Comparison of ENCODE assay signal across 12 cellular contexts in genomic region chr5:139387611-139388197, GRCh38. TPM values are rescaled to one million over a fixed set of nuclear protein-coding genes. Genes with fewer than 3 reads are reported as not detected.
DNase-seq lines count a peak whose midpoint lies in the region; ATAC-seq and TF ChIP-seq lines count a peak whose summit lies in the region.
"Had no signal": no experiment of that assay in that cellular context is flagged by ENCODE, and none has a peak within 500 bp of the region (broad histone marks: within the 10 kb centered on the region; RNA-seq: fewer than 3 reads in every experiment).

No MANE protein-coding gene starts in this region.

- no peak overlapping the region for H3K4me2 ChIP-seq in PC-3 (ENCODE audit: low read length)

- no peaks in the 10 kb centered on the region for H3K9me2 ChIP-seq in PC-3 (replicated peaks; ENCODE audit: low read length)

- no peak overlapping the region for H3K9ac ChIP-seq in PC-3 (ENCODE audit: low read length)

- no peak for TF ChIP-seq CTCF in PC-3 (conservative IDR thresholded peaks at IDR 0.05; ENCODE audit: low read depth, low read length)

- H3K4me3 Mint-ChIP-seq in activated T-cell treated with anti-CD3 and anti-CD28 coated beads, Interleukin-2, amount 50 U/mL, for 72 hours, result peak overlapping the region; percentile 48 to 63
- peak overlapping the region; percentile 43 for H3K4me3 Mint-ChIP-seq in activated T-helper 17 cell treated with anti-CD3 and anti-CD28 coated beads, Interleukin-2, amount 50 U/mL, for 72 hours
- H3K4me3 Mint-ChIP-seq: central memory CD8-positive, alpha-beta T cell had no signal

- peaks cover 17% of the 10 kb centered on the region for H3K4me1 ChIP-seq in PC-3 (ENCODE audit: insufficient read depth, low read length)

- H3K27me3 ChIP-seq in PC-3 (ENCODE audit: low read length), result no peaks in the 10 kb centered on the region

- no peaks in the 10 kb centered on the region for H3K9me3 Mint-ChIP-seq in activated T-cell treated with anti-CD3 and anti-CD28 coated beads, Interleukin-2, amount 50 U/mL, for 72 hours
- no peaks in the 10 kb centered on the region for H3K9me3 Mint-ChIP-seq in activated T-helper 17 cell treated with anti-CD3 and anti-CD28 coated beads, Interleukin-2, amount 50 U/mL, for 72 hours
- H3K9me3 Mint-ChIP-seq: central memory CD8-positive, alpha-beta T cell had no signal

- peak overlapping the region; percentile 99 for H3K4me3 ChIP-seq in Jurkat, Clone E6-1 (ENCODE audit: low read length)
- H3K4me3 ChIP-seq in skin epidermis (no peak overlapping the region), PC-3 (ENCODE audit: low read length) (no peak overlapping the region)

- H3K79me2 ChIP-seq in PC-3 (ENCODE audit: low read length), result peaks cover 10% of the 10 kb centered on the region

- H3K9me3 ChIP-seq in PC-3 (ENCODE audit: low read length), result no peaks in the 10 kb centered on the region

- no peaks in the 10 kb centered on the region for H3F3A ChIP-seq in PC-3 (ENCODE audit: low read length, unreplicated experiment)

- peaks cover 73% of the 10 kb centered on the region for H3K4me1 Mint-ChIP-seq in activated T-cell treated with anti-CD3 and anti-CD28 coated beads, Interleukin-2, amount 50 U/mL, for 72 hours (ENCODE audit: low read depth)
- H3K4me1 Mint-ChIP-seq in activated T-helper 17 cell treated with anti-CD3 and anti-CD28 coated beads, Interleukin-2, amount 50 U/mL, for 72 hours, result peaks cover 34% of the 10 kb centered on the region

- no peak for ATAC-seq in activated T-cell treated with anti-CD3 and anti-CD28 coated beads, Interleukin-2, amount 50 U/mL, for 72 hours (replicated peaks in 1 of 2)
- ATAC-seq in activated T-helper 17 cell treated with anti-CD3 and anti-CD28 coated beads, Interleukin-2, amount 50 U/mL, for 72 hours (replicated peaks), result no peak
- no peak for ATAC-seq in PC-3

- H2AFZ ChIP-seq in PC-3 (ENCODE audit: low read length), result no peak overlapping the region

- DNase-seq in activated T-cell treated with anti-CD3 and anti-CD28 coated beads, Interleukin-2, amount 50 U/mL, for 72 hours, result no peak
- no peak for DNase-seq in activated T-cell treated with anti-CD3 and anti-CD28 coated beads, Interleukin-2, amount 50 U/mL, for 48 hours
- DNase-seq in Jurkat, Clone E6-1 (ENCODE audit: low read depth, low spot score), result no peak
- DNase-seq in PC-3 (no peak), NCI-H1417 (lab: John Stamatoyannopoulos, UW) (no peak)
- no peak for DNase-seq in stimulated activated CD8-positive, alpha-beta memory T cell treated with anti-CD3 and anti-CD28 coated beads, Interleukin-4, amount 100 ng/mL, for 48 hours

- BruUV-seq in PC-3 (replicated peaks; lab: Mats Ljungman, UMichigan), result no TSS peak

- POLR2A ChIA-PET in PC-3 (lab: Charles Lee; ENCODE audit: unreplicated experiment), result no interaction called here

- CTCF ChIA-PET in PC-3 (lab: Charles Lee), result interaction anchor here (0.5 kb wide), 1 partner anchor 1636 kb away, joined by 4 read pairs; no protein-coding TSS in a partner anchor

- no peaks in the 10 kb centered on the region for H3K36me3 ChIP-seq in PC-3 (ENCODE audit: low read depth, low read length)

- H3K27me3 Mint-ChIP-seq in activated T-cell treated with anti-CD3 and anti-CD28 coated beads, Interleukin-2, amount 50 U/mL, for 72 hours (ENCODE audit: low read depth), result no peaks in the 10 kb centered on the region
- no peaks in the 10 kb centered on the region for H3K27me3 Mint-ChIP-seq in activated T-helper 17 cell treated with anti-CD3 and anti-CD28 coated beads, Interleukin-2, amount 50 U/mL, for 72 hours
- H3K27me3 Mint-ChIP-seq: central memory CD8-positive, alpha-beta T cell had no signal

- peaks cover under 1 to 2% of the 10 kb centered on the region in 2 donors for H3K36me3 Mint-ChIP-seq in activated T-cell treated with anti-CD3 and anti-CD28 coated beads, Interleukin-2, amount 50 U/mL, for 72 hours (ENCODE audit: insufficient read depth in 2 of 2)
- H3K36me3 Mint-ChIP-seq in activated T-helper 17 cell treated with anti-CD3 and anti-CD28 coated beads, Interleukin-2, amount 50 U/mL, for 72 hours (ENCODE audit: low read depth), result peaks cover 29% of the 10 kb centered on the region

- peak overlapping the region in 11 of 21 experiments; percentile 1 to 69 (median 24) for H3K27ac ChIP-seq in skin epidermis
- no peak overlapping the region for H3K27ac ChIP-seq in PC-3 (ENCODE audit: low read length)

- no peak overlapping the region for H3K27ac Mint-ChIP-seq in activated T-cell treated with anti-CD3 and anti-CD28 coated beads, Interleukin-2, amount 50 U/mL, for 72 hours
- peak overlapping the region; percentile 48 for H3K27ac Mint-ChIP-seq in activated T-helper 17 cell treated with anti-CD3 and anti-CD28 coated beads, Interleukin-2, amount 50 U/mL, for 72 hours

- intact Hi-C loops in PC-3 (cut with micrococcal nuclease), result no loop called here

- no peaks in the 10 kb centered on the region for H4K20me1 ChIP-seq in PC-3 (ENCODE audit: low read length)

RNA-seq across cellular contexts. Expression of gene MZB1, which starts 2.0 kb away (rescaled TPM):
- total RNA-seq in activated T-cell treated with anti-CD3 and anti-CD28 coated beads, Interleukin-2, amount 50 U/mL, for 72 hours, result 10 to 100 TPM; 19.7 to 27.3 TPM
- polyA plus RNA-seq in Jurkat, Clone E6-1 (2012; ENCODE audit: insufficient read depth, insufficient read length), result 301 TPM
- 10 to 100 TPM; 39.9 to 55.2 TPM for total RNA-seq in activated T-helper 17 cell treated with anti-CD3 and anti-CD28 coated beads, Interleukin-2, amount 50 U/mL, for 72 hours
- 0.22 and 1.0 TPM in 2 replicates for total RNA-seq in PC-3 (2014; rRNA removed)
- polyA plus RNA-seq: AG04450, fibroblast of lung had no signal

RNA-seq across cellular contexts. Expression of gene SLC23A1, which starts 4.6 kb away (rescaled TPM):
- 1 to 10 TPM; 1.9 to 2.8 TPM for total RNA-seq in activated T-cell treated with anti-CD3 and anti-CD28 coated beads, Interleukin-2, amount 50 U/mL, for 72 hours
- 7.0 TPM for polyA plus RNA-seq in Jurkat, Clone E6-1 (2012; ENCODE audit: insufficient read depth, insufficient read length)
- total RNA-seq in activated T-helper 17 cell treated with anti-CD3 and anti-CD28 coated beads, Interleukin-2, amount 50 U/mL, for 72 hours, result 1 to 10 TPM in 1 of 2 donors, under 1 TPM in 1; 0.95 to 1.6 TPM
- not detected in 2 replicates for total RNA-seq in PC-3 (2014; rRNA removed)
- total RNA-seq: fibroblast of lung, urinary bladder had no signal
- polyA plus RNA-seq: AG04450, fibroblast of lung, urinary bladder had no signal

RNA-seq across cellular contexts. Expression of gene PROB1, which starts 7.2 kb away (rescaled TPM):
- 1 to 10 TPM; 3.1 to 4.6 TPM for total RNA-seq in activated T-cell treated with anti-CD3 and anti-CD28 coated beads, Interleukin-2, amount 50 U/mL, for 72 hours
- 4.0 TPM for polyA plus RNA-seq in Jurkat, Clone E6-1 (2012; ENCODE audit: insufficient read depth, insufficient read length)
- total RNA-seq in activated T-helper 17 cell treated with anti-CD3 and anti-CD28 coated beads, Interleukin-2, amount 50 U/mL, for 72 hours, result 1 to 10 TPM; 4.7 to 6.4 TPM
- 1.9 and 2.2 TPM in 2 replicates for total RNA-seq in PC-3 (2014; rRNA removed)

RNA-seq across cellular contexts. Expression of gene SPATA24, which starts 16.2 kb away (rescaled TPM):
- 1 to 10 TPM; 3.3 to 3.5 TPM for total RNA-seq in activated T-cell treated with anti-CD3 and anti-CD28 coated beads, Interleukin-2, amount 50 U/mL, for 72 hours
- polyA plus RNA-seq in Jurkat, Clone E6-1 (2012; ENCODE audit: insufficient read depth, insufficient read length), result 11.2 TPM
- total RNA-seq in activated T-helper 17 cell treated with anti-CD3 and anti-CD28 coated beads, Interleukin-2, amount 50 U/mL, for 72 hours, result 1 to 10 TPM; 5.6 to 9.2 TPM
- 1.4 and 3.1 TPM in 2 replicates for total RNA-seq in PC-3 (2014; rRNA removed)

RNA-seq across cellular contexts. Expression of gene PAIP2, which starts 46.0 kb away (rescaled TPM):
- total RNA-seq in activated T-cell treated with anti-CD3 and anti-CD28 coated beads, Interleukin-2, amount 50 U/mL, for 72 hours, result 100 to 1,000 TPM; 141 to 144 TPM
- polyA plus RNA-seq in Jurkat, Clone E6-1 (2012; ENCODE audit: insufficient read depth, insufficient read length), result 250 TPM
- total RNA-seq in activated T-helper 17 cell treated with anti-CD3 and anti-CD28 coated beads, Interleukin-2, amount 50 U/mL, for 72 hours, result 100 to 1,000 TPM; 102 to 157 TPM
- total RNA-seq in PC-3 (2014; rRNA removed), result 35.1 and 39.3 TPM in 2 replicates

Comparison
In these comparisons a context has a peak if more than half of its experiments do, and no peak if none do; other contexts are left out.
1. RNA of gene MZB1, which starts 2.0 kb away (total RNA-seq): 39.9 to 55.2 TPM in activated T-helper 17 cell treated with anti-CD3 and anti-CD28 coated beads, Interleukin-2, amount 50 U/mL, for 72 hours and 19.7 to 27.3 TPM in activated T-cell treated with anti-CD3 and anti-CD28 coated beads, Interleukin-2, amount 50 U/mL, for 72 hours; 0.22 to 1.0 TPM in PC-3; every median in the first group is over 10 times any median in the second.